In genomic region chr13:73677041-73677589, GRCh38 we compare ENCODE assay signal across 11 cellular contexts.
A peak's percentile ranks its signal among the peaks of the same experiment; 100 is the strongest.
DNase-seq lines count a peak whose midpoint lies in the region; ATAC-seq, FAIRE-seq and TF ChIP-seq lines count a peak whose summit lies in the region.
"Had no signal": no experiment of that assay in that cellular context is flagged by ENCODE, and none has a peak within 500 bp of the region (broad histone marks: within the 10 kb centered on the region; RNA-seq: fewer than 3 reads in every experiment).

No MANE protein-coding gene starts in this region.

- no peak overlapping the region for H2AFZ ChIP-seq in HepG2 (ENCODE audit: low read length)

- no peaks in the 10 kb centered on the region for H4K20me1 ChIP-seq in HepG2 (ENCODE audit: insufficient read depth, low read length)

- H3K9me3 ChIP-seq in HepG2 (ENCODE audit: low read length) (no peaks in the 10 kb centered on the region), right lobe of liver (no peaks in the 10 kb centered on the region), adipocyte (ENCODE audit: control insufficient read depth, low read length) (no peaks in the 10 kb centered on the region)
- H3K9me3 ChIP-seq: heart right ventricle had no signal

- CTCF ChIA-PET in HepG2 (lab: Yijun Ruan, JAX; ENCODE audit: low intra/inter-chr PET ratio, low total read pairs) = no interaction called here

- H3K36me3 ChIP-seq in HepG2 (replicated peaks in 1 of 2; ENCODE audit: control insufficient read depth in 1 of 2, insufficient read depth in 2 of 2, low read length in 2 of 2) (no peaks in the 10 kb centered on the region), right lobe of liver (no peaks in the 10 kb centered on the region), adipocyte (ENCODE audit: control insufficient read depth, insufficient read depth, low read length, severe bottlenecking) (no peaks in the 10 kb centered on the region)
- H3K36me3 ChIP-seq: heart right ventricle had no signal

- no peak overlapping the region for H3K4me2 ChIP-seq in HepG2 (ENCODE audit: low read depth, low read length)

- no peak for ATAC-seq in HepG2
- ATAC-seq in right lobe of liver = no peak
- no peak for ATAC-seq in Right ventricle myocardium superior (ENCODE audit: poor library complexity)
- no peak for ATAC-seq in GM18868 (IDR thresholded peaks at IDR 0.05; ENCODE audit: unreplicated experiment)

- H3K27me3 ChIP-seq in HepG2 (ENCODE audit: control insufficient read depth in 1 of 2, insufficient read depth in 2 of 2, low read length in 2 of 2) = no peaks in the 10 kb centered on the region
- no peaks in the 10 kb centered on the region for H3K27me3 ChIP-seq in right lobe of liver
- H3K27me3 ChIP-seq in adipocyte (replicated peaks; ENCODE audit: control insufficient read depth, insufficient read depth, low read length) = no peaks in the 10 kb centered on the region
- H3K27me3 ChIP-seq: heart right ventricle had no signal

- TF ChIP-seq CTCF in HepG2 (CRISPR knock-in tag; IDR thresholded peaks at IDR 0.05) = no peak
- no peak for TF ChIP-seq CTCF in right lobe of liver (IDR thresholded peaks at IDR 0.05)
- no peak for TF ChIP-seq CTCF in lower leg skin (IDR thresholded peaks at IDR 0.05)

- intact Hi-C loops in HepG2 (cut with micrococcal nuclease; ENCODE audit: unreplicated experiment) (no loop called here), right lobe of liver (cut with DNase I) (no loop called here), lower leg skin (cut with DNase I; ENCODE audit: low total_unique reads) (no loop called here), Right ventricle myocardium superior (cut with DNase I) (no loop called here)

- H3K4me1 ChIP-seq in HepG2 (ENCODE audit: insufficient read depth, low read length) (peaks cover 22% of the 10 kb centered on the region), right lobe of liver (no peaks in the 10 kb centered on the region), adipocyte (ENCODE audit: control insufficient read depth, insufficient read depth, low read length) (peaks cover 34% of the 10 kb centered on the region)

- no peak for FAIRE-seq in HepG2 (lab: Jason Lieb, UNC)

- BruUV-seq in HepG2 (replicated peaks; lab: Mats Ljungman, UMichigan) = no TSS peak

- in situ Hi-C loops in HepG2 (cut with HindIII; ENCODE audit: extremely low pct_ligation_motif_present, low pct_unique_long_range_greater_than_20kb) = no loop called here

- TF ChIP-seq POLR2A in HepG2 (IDR thresholded peaks at IDR 0.05; ENCODE audit: insufficient read depth in 1 of 2, low read depth in 2 of 2, low read length in 2 of 2) (no peak), right lobe of liver (IDR thresholded peaks at IDR 0.05) (no peak), lower leg skin (IDR thresholded peaks at IDR 0.05) (no peak)

- H3K27ac ChIP-seq in HepG2 (ENCODE audit: extremely low read length, insufficient read depth, low read length) (no peak overlapping the region), right lobe of liver (no peak overlapping the region)
- H3K27ac ChIP-seq: heart right ventricle, VCaP had no signal

- no peak overlapping the region for H3K4me3 ChIP-seq in HepG2 (replicated peaks in 1 of 3; ENCODE audit: insufficient read depth in 1 of 3, low read depth in 2 of 3, low read length in 3 of 3)
- no peak overlapping the region for H3K4me3 ChIP-seq in right lobe of liver
- H3K4me3 ChIP-seq in adipocyte (ENCODE audit: low read length) = no peak overlapping the region
- H3K4me3 ChIP-seq in lower leg skin (ENCODE audit: low read depth, poor library complexity, severe bottlenecking) = no peak overlapping the region
- H3K4me3 ChIP-seq: heart right ventricle had no signal

- POLR2A ChIA-PET in HepG2 (lab: Yijun Ruan, JAX) = no interaction called here

- 41% methylated on average over 4 of the region's 4 CpGs for WGBS in HepG2 (ENCODE audit: low lambda C conversion rate)
- WGBS in right lobe of liver (ENCODE audit: insufficient coverage, low coverage, low lambda C conversion rate, missing lambda C conversion rate) = 50% methylated on average over 4 of the region's 4 CpGs
- 30 to 33% methylated on average over 4 of the region's 4 CpGs for WGBS in lower leg skin, 2 donors

- H3K9ac ChIP-seq in HepG2 (ENCODE audit: insufficient read depth, low read depth, low read length) (no peak overlapping the region), adipocyte (ENCODE audit: low read length) (no peak overlapping the region)

- no peak for DNase-seq in HepG2 (ENCODE audit: low spot score)
- no peak for DNase-seq in right lobe of liver
- DNase-seq in adipocyte (ENCODE audit: low read depth) = peak; percentile 12
- peak; percentile 24 for DNase-seq in kidney tubule cell (ENCODE audit: low spot score)
- no peak for DNase-seq in lower leg skin (ENCODE audit: low spot score in 2 of 2)
- no peak for DNase-seq in Right ventricle myocardium superior
- DNase-seq in hippocampal formation (lab: John Stamatoyannopoulos, UW) = no peak
- DNase-seq: GF-D8, heart right ventricle had no signal

- TF ChIP-seq RAD21 in HepG2 (CRISPR knock-in tag; IDR thresholded peaks at IDR 0.05) = no peak

- H3K79me2 ChIP-seq in HepG2 (ENCODE audit: insufficient read depth, low read length) = no peaks in the 10 kb centered on the region

- TF ChIP-seq EP300 in HepG2 (IDR thresholded peaks at IDR 0.05; ENCODE audit: low read depth in 2 of 2, low read length in 2 of 2) (no peak), HepG2 (CRISPR knock-in tag; IDR thresholded peaks at IDR 0.05; ENCODE audit: borderline replicate concordance) (no peak)

TF ChIP-seq in HepG2, 621 proteins besides CTCF, POLR2A, EP300 and RAD21:
- TF ChIP-seq POLR2G (IDR thresholded peaks at IDR 0.05; ENCODE audit: low read depth, low read length) = no peak
- peak; percentile 76 for TF ChIP-seq CREB1 (IDR thresholded peaks at IDR 0.05)
- TF ChIP-seq CREB1 (CRISPR knock-in tag; IDR thresholded peaks at IDR 0.05) = no peak

Comparison
In these comparisons a context has a peak if more than half of its experiments do, and no peak if none do; other contexts are left out.
1. DNase-seq: peak in adipocyte (single experiment) and kidney tubule cell (single experiment); none in HepG2 (single experiment), right lobe of liver (0 of 3), lower leg skin (0 of 2), Right ventricle myocardium superior (single experiment) and hippocampal formation (0 of 2).